Comparison of ENCODE assay signal across 1 cellular context in the genomic region with DNA sequence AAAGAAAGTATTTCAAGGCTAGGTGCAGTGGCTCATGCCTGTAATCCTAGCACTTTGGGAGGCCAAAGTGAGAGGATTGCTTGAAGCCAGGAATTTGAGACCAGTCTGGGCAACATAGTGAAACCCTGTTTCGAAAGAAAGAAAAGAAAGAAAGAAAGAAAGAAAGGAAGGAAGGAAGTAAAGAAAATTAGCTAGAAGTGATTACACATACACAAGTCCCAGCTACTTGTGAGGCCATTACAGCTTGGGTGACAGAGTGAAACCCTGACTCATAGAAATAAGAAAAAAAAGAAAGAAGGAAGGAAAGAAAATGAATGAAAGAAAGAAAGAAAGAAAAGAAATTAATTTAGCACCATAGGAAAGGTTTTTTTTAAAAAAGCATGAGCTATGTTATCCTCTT.
TF ChIP-seq lines count a peak whose summit lies in the region.

No MANE protein-coding gene starts in this region.

TF ChIP-seq in WTC11, 78 proteins besides CTCF, POLR2A, EP300 and RAD21:
- TF ChIP-seq, protein P1, sequence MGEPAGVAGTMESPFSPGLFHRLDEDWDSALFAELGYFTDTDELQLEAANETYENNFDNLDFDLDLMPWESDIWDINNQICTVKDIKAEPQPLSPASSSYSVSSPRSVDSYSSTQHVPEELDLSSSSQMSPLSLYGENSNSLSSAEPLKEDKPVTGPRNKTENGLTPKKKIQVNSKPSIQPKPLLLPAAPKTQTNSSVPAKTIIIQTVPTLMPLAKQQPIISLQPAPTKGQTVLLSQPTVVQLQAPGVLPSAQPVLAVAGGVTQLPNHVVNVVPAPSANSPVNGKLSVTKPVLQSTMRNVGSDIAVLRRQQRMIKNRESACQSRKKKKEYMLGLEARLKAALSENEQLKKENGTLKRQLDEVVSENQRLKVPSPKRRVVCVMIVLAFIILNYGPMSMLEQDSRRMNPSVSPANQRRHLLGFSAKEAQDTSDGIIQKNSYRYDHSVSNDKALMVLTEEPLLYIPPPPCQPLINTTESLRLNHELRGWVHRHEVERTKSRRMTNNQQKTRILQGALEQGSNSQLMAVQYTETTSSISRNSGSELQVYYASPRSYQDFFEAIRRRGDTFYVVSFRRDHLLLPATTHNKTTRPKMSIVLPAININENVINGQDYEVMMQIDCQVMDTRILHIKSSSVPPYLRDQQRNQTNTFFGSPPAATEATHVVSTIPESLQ (CRISPR knock-in tag; IDR thresholded peaks at IDR 0.05) = no peak
- TF ChIP-seq, protein P2, sequence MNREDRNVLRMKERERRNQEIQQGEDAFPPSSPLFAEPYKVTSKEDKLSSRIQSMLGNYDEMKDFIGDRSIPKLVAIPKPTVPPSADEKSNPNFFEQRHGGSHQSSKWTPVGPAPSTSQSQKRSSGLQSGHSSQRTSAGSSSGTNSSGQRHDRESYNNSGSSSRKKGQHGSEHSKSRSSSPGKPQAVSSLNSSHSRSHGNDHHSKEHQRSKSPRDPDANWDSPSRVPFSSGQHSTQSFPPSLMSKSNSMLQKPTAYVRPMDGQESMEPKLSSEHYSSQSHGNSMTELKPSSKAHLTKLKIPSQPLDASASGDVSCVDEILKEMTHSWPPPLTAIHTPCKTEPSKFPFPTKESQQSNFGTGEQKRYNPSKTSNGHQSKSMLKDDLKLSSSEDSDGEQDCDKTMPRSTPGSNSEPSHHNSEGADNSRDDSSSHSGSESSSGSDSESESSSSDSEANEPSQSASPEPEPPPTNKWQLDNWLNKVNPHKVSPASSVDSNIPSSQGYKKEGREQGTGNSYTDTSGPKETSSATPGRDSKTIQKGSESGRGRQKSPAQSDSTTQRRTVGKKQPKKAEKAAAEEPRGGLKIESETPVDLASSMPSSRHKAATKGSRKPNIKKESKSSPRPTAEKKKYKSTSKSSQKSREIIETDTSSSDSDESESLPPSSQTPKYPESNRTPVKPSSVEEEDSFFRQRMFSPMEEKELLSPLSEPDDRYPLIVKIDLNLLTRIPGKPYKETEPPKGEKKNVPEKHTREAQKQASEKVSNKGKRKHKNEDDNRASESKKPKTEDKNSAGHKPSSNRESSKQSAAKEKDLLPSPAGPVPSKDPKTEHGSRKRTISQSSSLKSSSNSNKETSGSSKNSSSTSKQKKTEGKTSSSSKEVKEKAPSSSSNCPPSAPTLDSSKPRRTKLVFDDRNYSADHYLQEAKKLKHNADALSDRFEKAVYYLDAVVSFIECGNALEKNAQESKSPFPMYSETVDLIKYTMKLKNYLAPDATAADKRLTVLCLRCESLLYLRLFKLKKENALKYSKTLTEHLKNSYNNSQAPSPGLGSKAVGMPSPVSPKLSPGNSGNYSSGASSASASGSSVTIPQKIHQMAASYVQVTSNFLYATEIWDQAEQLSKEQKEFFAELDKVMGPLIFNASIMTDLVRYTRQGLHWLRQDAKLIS (CRISPR knock-in tag; IDR thresholded peaks at IDR 0.05; ENCODE audit: borderline replicate concordance) = no peak
- TF ChIP-seq TEAD4 (CRISPR knock-in tag; IDR thresholded peaks at IDR 0.05) (no peak), KAT7 (CRISPR knock-in tag; IDR thresholded peaks at IDR 0.05; ENCODE audit: borderline replicate concordance) (no peak), ESRRA (CRISPR knock-in tag; IDR thresholded peaks at IDR 0.05; ENCODE audit: borderline replicate concordance) (no peak)
